ENCODE assay signal across 1 cellular context in genomic region chr19:11380653-11381534, GRCh38.
TF ChIP-seq lines count a peak whose summit lies in the region.

No MANE protein-coding gene starts in this region.

TF ChIP-seq in HepG2, 621 proteins besides CTCF, POLR2A, EP300 and RAD21 (continued from another document and continues in another):
- no peak for TF ChIP-seq PRDM10 (CRISPR knock-in tag; IDR thresholded peaks at IDR 0.05; ENCODE audit: low read depth)
- TF ChIP-seq KLF11 (CRISPR knock-in tag; IDR thresholded peaks at IDR 0.05) = peak; percentile 74; the same call in 1 of the 2 replicates
- TF ChIP-seq WIZ (CRISPR knock-in tag; IDR thresholded peaks at IDR 0.05) = no peak; the same call in 1 of the 2 replicates
- no peak for TF ChIP-seq ATAD3A (CRISPR knock-in tag; IDR thresholded peaks at IDR 0.05)
- TF ChIP-seq ZNF605 (CRISPR knock-in tag; IDR thresholded peaks at IDR 0.05) = no peak
- peak; percentile 78 for TF ChIP-seq STAG1 (CRISPR knock-in tag; IDR thresholded peaks at IDR 0.05)
- no peak for TF ChIP-seq RCOR2 (CRISPR knock-in tag; IDR thresholded peaks at IDR 0.05)
- TF ChIP-seq MED13 (CRISPR knock-in tag; IDR thresholded peaks at IDR 0.05) = no peak
- TF ChIP-seq, protein P1, sequence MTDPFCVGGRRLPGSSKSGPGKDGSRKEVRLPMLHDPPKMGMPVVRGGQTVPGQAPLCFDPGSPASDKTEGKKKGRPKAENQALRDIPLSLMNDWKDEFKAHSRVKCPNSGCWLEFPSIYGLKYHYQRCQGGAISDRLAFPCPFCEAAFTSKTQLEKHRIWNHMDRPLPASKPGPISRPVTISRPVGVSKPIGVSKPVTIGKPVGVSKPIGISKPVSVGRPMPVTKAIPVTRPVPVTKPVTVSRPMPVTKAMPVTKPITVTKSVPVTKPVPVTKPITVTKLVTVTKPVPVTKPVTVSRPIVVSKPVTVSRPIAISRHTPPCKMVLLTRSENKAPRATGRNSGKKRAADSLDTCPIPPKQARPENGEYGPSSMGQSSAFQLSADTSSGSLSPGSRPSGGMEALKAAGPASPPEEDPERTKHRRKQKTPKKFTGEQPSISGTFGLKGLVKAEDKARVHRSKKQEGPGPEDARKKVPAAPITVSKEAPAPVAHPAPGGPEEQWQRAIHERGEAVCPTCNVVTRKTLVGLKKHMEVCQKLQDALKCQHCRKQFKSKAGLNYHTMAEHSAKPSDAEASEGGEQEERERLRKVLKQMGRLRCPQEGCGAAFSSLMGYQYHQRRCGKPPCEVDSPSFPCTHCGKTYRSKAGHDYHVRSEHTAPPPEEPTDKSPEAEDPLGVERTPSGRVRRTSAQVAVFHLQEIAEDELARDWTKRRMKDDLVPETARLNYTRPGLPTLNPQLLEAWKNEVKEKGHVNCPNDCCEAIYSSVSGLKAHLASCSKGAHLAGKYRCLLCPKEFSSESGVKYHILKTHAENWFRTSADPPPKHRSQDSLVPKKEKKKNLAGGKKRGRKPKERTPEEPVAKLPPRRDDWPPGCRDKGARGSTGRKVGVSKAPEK (CRISPR knock-in tag; IDR thresholded peaks at IDR 0.05; ENCODE audit: borderline replicate concordance) = no peak
- peak; percentile 69; the same call in 1 of the 2 replicates for TF ChIP-seq DNMT1 (CRISPR knock-in tag; IDR thresholded peaks at IDR 0.05)
- peak; percentile 78 for TF ChIP-seq ZBTB38 (CRISPR knock-in tag; IDR thresholded peaks at IDR 0.05)
- no peak for TF ChIP-seq DZIP1 (CRISPR knock-in tag; IDR thresholded peaks at IDR 0.05)
- TF ChIP-seq, protein P2, sequence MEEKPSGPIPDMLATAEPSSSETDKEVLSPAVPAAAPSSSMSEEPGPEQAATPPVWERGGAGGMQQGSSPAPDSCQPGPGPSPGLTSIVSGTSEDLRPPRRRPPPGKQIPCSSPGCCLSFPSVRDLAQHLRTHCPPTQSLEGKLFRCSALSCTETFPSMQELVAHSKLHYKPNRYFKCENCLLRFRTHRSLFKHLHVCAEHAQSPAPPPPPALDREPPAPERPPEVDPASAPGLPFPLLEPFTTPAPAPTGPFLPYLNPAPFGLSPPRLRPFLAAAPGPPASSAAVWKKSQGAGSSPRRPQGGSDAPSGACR (CRISPR knock-in tag; IDR thresholded peaks at IDR 0.05) = no peak
- TF ChIP-seq TFE3 (CRISPR knock-in tag; IDR thresholded peaks at IDR 0.05) = 0 out of 2 replicates have a peak, but pooled peaks have one; percentile 30
- TF ChIP-seq, protein P3, sequence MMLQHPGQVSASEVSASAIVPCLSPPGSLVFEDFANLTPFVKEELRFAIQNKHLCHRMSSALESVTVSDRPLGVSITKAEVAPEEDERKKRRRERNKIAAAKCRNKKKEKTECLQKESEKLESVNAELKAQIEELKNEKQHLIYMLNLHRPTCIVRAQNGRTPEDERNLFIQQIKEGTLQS (CRISPR knock-in tag; IDR thresholded peaks at IDR 0.05) = no peak
- no peak for TF ChIP-seq GABPA (IDR thresholded peaks at IDR 0.05; ENCODE audit: low read depth, low read length)
- TF ChIP-seq GABPA (CRISPR knock-in tag; IDR thresholded peaks at IDR 0.05; ENCODE audit: low read depth) = peak; percentile 35; the same call in 1 of the 2 replicates
- TF ChIP-seq, protein P4, sequence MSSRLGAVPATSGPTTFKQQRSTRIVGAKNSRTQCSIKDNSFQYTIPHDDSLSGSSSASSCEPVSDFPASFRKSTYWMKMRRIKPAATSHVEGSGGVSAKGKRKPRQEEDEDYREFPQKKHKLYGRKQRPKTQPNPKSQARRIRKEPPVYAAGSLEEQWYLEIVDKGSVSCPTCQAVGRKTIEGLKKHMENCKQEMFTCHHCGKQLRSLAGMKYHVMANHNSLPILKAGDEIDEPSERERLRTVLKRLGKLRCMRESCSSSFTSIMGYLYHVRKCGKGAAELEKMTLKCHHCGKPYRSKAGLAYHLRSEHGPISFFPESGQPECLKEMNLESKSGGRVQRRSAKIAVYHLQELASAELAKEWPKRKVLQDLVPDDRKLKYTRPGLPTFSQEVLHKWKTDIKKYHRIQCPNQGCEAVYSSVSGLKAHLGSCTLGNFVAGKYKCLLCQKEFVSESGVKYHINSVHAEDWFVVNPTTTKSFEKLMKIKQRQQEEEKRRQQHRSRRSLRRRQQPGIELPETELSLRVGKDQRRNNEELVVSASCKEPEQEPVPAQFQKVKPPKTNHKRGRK (CRISPR knock-in tag; IDR thresholded peaks at IDR 0.05) = 0 out of 2 replicates have a peak, but pooled peaks have one; percentile 69
- TF ChIP-seq JARID2 (CRISPR knock-in tag; IDR thresholded peaks at IDR 0.05; ENCODE audit: insufficient replicate concordance) = peak; percentile 42
- TF ChIP-seq PHF5A (CRISPR knock-in tag; IDR thresholded peaks at IDR 0.05; ENCODE audit: low read depth, unreplicated experiment) = no peak
- no peak for TF ChIP-seq RBAK (CRISPR knock-in tag; IDR thresholded peaks at IDR 0.05)
- TF ChIP-seq, protein P5, sequence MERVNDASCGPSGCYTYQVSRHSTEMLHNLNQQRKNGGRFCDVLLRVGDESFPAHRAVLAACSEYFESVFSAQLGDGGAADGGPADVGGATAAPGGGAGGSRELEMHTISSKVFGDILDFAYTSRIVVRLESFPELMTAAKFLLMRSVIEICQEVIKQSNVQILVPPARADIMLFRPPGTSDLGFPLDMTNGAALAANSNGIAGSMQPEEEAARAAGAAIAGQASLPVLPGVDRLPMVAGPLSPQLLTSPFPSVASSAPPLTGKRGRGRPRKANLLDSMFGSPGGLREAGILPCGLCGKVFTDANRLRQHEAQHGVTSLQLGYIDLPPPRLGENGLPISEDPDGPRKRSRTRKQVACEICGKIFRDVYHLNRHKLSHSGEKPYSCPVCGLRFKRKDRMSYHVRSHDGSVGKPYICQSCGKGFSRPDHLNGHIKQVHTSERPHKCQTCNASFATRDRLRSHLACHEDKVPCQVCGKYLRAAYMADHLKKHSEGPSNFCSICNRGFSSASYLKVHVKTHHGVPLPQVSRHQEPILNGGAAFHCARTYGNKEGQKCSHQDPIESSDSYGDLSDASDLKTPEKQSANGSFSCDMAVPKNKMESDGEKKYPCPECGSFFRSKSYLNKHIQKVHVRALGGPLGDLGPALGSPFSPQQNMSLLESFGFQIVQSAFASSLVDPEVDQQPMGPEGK (CRISPR knock-in tag; IDR thresholded peaks at IDR 0.05) = no peak; the same call in 1 of the 2 replicates
- TF ChIP-seq, protein P6, sequence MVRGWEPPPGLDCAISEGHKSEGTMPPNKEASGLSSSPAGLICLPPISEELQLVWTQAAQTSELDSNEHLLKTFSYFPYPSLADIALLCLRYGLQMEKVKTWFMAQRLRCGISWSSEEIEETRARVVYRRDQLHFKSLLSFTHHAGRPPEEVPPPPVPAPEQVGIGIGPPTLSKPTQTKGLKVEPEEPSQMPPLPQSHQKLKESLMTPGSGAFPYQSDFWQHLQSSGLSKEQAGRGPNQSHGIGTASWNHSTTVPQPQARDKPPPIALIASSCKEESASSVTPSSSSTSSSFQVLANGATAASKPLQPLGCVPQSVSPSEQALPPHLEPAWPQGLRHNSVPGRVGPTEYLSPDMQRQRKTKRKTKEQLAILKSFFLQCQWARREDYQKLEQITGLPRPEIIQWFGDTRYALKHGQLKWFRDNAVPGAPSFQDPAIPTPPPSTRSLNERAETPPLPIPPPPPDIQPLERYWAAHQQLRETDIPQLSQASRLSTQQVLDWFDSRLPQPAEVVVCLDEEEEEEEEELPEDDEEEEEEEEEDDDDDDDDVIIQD (CRISPR knock-in tag; IDR thresholded peaks at IDR 0.05; ENCODE audit: low read depth) = 0 out of 2 replicates have a peak, but pooled peaks have one; percentile 40
- no peak for TF ChIP-seq ZFP36L2 (CRISPR knock-in tag; IDR thresholded peaks at IDR 0.05)
- TF ChIP-seq RELA (CRISPR knock-in tag; IDR thresholded peaks at IDR 0.05) = 0 out of 2 replicates have a peak, but pooled peaks have one; percentile 36
- no peak for TF ChIP-seq ZNF460 (CRISPR knock-in tag; IDR thresholded peaks at IDR 0.05; ENCODE audit: borderline replicate concordance)
- 0 out of 2 replicates have a peak, but pooled peaks have one; percentile 40 for TF ChIP-seq ARHGAP35 (CRISPR knock-in tag; IDR thresholded peaks at IDR 0.05; ENCODE audit: borderline replicate concordance)
- TF ChIP-seq YEATS4 (CRISPR knock-in tag; IDR thresholded peaks at IDR 0.05; ENCODE audit: borderline replicate concordance) = peak; percentile 62; the same call in 1 of the 2 replicates
- TF ChIP-seq, protein P7, sequence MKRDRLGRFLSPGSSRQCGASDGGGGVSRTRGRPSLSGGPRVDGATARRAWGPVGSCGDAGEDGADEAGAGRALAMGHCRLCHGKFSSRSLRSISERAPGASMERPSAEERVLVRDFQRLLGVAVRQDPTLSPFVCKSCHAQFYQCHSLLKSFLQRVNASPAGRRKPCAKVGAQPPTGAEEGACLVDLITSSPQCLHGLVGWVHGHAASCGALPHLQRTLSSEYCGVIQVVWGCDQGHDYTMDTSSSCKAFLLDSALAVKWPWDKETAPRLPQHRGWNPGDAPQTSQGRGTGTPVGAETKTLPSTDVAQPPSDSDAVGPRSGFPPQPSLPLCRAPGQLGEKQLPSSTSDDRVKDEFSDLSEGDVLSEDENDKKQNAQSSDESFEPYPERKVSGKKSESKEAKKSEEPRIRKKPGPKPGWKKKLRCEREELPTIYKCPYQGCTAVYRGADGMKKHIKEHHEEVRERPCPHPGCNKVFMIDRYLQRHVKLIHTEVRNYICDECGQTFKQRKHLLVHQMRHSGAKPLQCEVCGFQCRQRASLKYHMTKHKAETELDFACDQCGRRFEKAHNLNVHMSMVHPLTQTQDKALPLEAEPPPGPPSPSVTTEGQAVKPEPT (CRISPR knock-in tag; IDR thresholded peaks at IDR 0.05; ENCODE audit: low read depth) = no peak
